ENCODE assay signal across 34 cellular contexts in the genomic region with DNA sequence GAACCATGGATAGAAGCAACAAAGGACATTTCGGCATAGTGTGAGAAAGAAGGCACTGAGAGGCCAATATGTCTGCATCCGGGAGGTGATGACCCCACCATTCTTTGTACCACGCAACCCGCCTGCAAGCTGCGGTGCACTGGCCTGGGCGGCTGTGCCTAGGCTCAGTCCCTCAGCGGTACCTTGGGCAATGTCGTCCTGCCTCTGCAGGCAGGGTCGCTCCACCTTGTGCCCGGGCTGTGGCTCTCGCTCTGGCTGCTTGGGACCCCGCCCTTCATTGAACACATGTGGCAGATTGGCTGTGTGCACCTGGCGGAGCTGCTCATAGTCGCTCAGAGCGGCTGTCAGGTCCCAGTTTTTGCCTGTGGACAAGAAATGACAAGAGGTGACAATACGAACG.
"Had no signal": no experiment of that assay in that cellular context is flagged by ENCODE, and none has a peak within 500 bp of the region (broad histone marks: within the 10 kb centered on the region; RNA-seq: fewer than 3 reads in every experiment).

No MANE protein-coding gene starts in this region.

- H3K27ac ChIP-seq: KMS-11 had no signal

- H3K4me2 ChIP-seq: KMS-11 had no signal

- H3K9me3 ChIP-seq: MG63 had no signal

- H3K9ac ChIP-seq: KMS-11 had no signal

- H3K27me3 ChIP-seq: MG63 had no signal

- DNase-seq: Karpas-422, Kasumi-1, MG63, MM.1S, MV-4-11, NCI-H1048, NCI-H1092, NCI-H1092 treated with DMSO at 0.1 percent for 48 hours, NCI-H1105, NCI-H1105 treated with DMSO at 0.1 percent for 48 hours, NCI-H1417, NCI-H1417 treated with DMSO at 0.1 percent for 48 hours, NCI-H1436, NCI-H1436 treated with DMSO at 0.1 percent for 48 hours, NCI-H146, NCI-H1694, NCI-H1694 treated with DMSO at 0.1 percent for 48 hours, NCI-H187, NCI-H187 treated with DMSO at 0.1 percent for 48 hours, NCI-H1930, NCI-H2029, NCI-H2029 treated with DMSO at 0.1 percent for 48 hours, NCI-H2081, NCI-H2081 treated with DMSO at 0.1 percent for 48 hours, NCI-H2107, NCI-H2171, NCI-H2171 treated with DMSO at 0.1 percent for 48 hours, NCI-H2227 treated with DMSO at 0.1 percent for 48 hours, NCI-H226, NCI-H345, NCI-H446, NCI-H446 treated with DMSO at 0.1 percent for 48 hours, NCI-H510A had no signal

- H3K4me3 ChIP-seq: MG63 had no signal

- H3K36me3 ChIP-seq: MG63 had no signal
